32 cellular contexts compared by ENCODE assay signal in genomic region chr17:9878791-9879525, GRCh38. TPM values are rescaled to one million over a fixed set of nuclear protein-coding genes. Genes with fewer than 3 reads are reported as not detected.
DNase-seq lines count a peak whose midpoint lies in the region; FAIRE-seq and TF ChIP-seq lines count a peak whose summit lies in the region.
"Had no signal": no experiment of that assay in that cellular context is flagged by ENCODE, and none has a peak within 500 bp of the region (broad histone marks: within the 10 kb centered on the region; RNA-seq: fewer than 3 reads in every experiment).

No MANE protein-coding gene starts in this region.

- H3K4me3 ChIP-seq in breast epithelium (no peak overlapping the region), fibroblast of lung (replicated peaks in 1 of 4; ENCODE audit: control extremely low read depth in 1 of 4, insufficient read depth in 1 of 4, low read depth in 3 of 4, low read length in 4 of 4) (no peak overlapping the region), small intestine (ENCODE audit: low read depth in 1 of 2, low read length in 2 of 2) (no peak overlapping the region)
- H3K4me3 ChIP-seq: testis had no signal

- CTCF ChIA-PET in MCF 10A (lab: Yijun Ruan, JAX): interaction anchor here (0.6 to 1.0 kb wide), 3 partner anchors 11 to 150 kb away, joined by 4 to 6 read pairs (median 5); no protein-coding TSS in a partner anchor

- H3K4me1 ChIP-seq in breast epithelium: no peaks in the 10 kb centered on the region
- H3K4me1 ChIP-seq in fibroblast of lung (ENCODE audit: control insufficient read depth, extremely low read depth, insufficient read depth, low read length): no peaks in the 10 kb centered on the region
- H3K4me1 ChIP-seq in small intestine (ENCODE audit: control insufficient read depth in 2 of 2, insufficient read depth in 1 of 2, low read depth in 1 of 2, low read length in 1 of 2): no peaks in the 10 kb centered on the region
- H3K4me1 ChIP-seq: BE2C, testis had no signal

- H3K4me3 Mint-ChIP-seq in MCF 10A (ENCODE audit: unreplicated experiment) (no peak overlapping the region), chondrocyte (ENCODE audit: unreplicated experiment) (no peak overlapping the region)
- H3K4me3 Mint-ChIP-seq: activated T-cell treated with anti-CD3 and anti-CD28 coated beads, Interleukin-2, amount 50 U/mL, for 24 hours; neural crest cell; stimulated activated naive B cell treated with anti-CD40 and anti-IgM and Interleukin-4, amounts not matched to agents 10 μg/mL and 1 μg/mL and 100 μg/mL, for 72 hours had no signal

- intact Hi-C loops in MCF 10A (cut with micrococcal nuclease): no loop called here
- intact Hi-C loops in breast epithelium (cut with DNase I; ENCODE audit: low total_unique reads): no loop called here

- H3K9me3 ChIP-seq in breast epithelium (peaks cover 6 to 17% of the 10 kb centered on the region in 2 donors), fibroblast of lung (ENCODE audit: control insufficient read depth, insufficient read depth, low read depth, low read length) (no peaks in the 10 kb centered on the region), small intestine (ENCODE audit: control insufficient read depth, low read depth) (no peaks in the 10 kb centered on the region)
- H3K9me3 ChIP-seq: BE2C, testis had no signal

- H3K27ac Mint-ChIP-seq in MCF 10A (ENCODE audit: low read depth, unreplicated experiment) (no peak overlapping the region), chondrocyte (ENCODE audit: unreplicated experiment) (no peak overlapping the region)
- H3K27ac Mint-ChIP-seq: activated T-cell treated with anti-CD3 and anti-CD28 coated beads, Interleukin-2, amount 50 U/mL, for 24 hours; progenitor cell of endocrine pancreas; stimulated activated naive B cell treated with anti-CD40 and anti-IgM and Interleukin-4, amounts not matched to agents 10 μg/mL and 1 μg/mL and 100 μg/mL, for 72 hours had no signal

- no peaks in the 10 kb centered on the region for H3K79me2 ChIP-seq in fibroblast of lung (ENCODE audit: control insufficient read depth, insufficient read depth, low read length)

- TF ChIP-seq CTCF in MCF 10A (IDR thresholded peaks at IDR 0.05; ENCODE audit: unreplicated experiment) (no peak), breast epithelium (IDR thresholded peaks at IDR 0.05) (no peak), fibroblast of lung (conservative IDR thresholded peaks at IDR 0.05 in 1 of 2, IDR thresholded peaks at IDR 0.05 in 1 of 2; ENCODE audit: low read depth in 1 of 2, low read length in 2 of 2) (no peak), GM13977 (IDR thresholded peaks at IDR 0.05; ENCODE audit: extremely low read depth, insufficient read depth, missing control alignments) (no peak), chondrocyte (IDR thresholded peaks at IDR 0.05) (no peak)

- H3K4me1 Mint-ChIP-seq in MCF 10A (ENCODE audit: insufficient read depth, unreplicated experiment) (peaks cover 4% of the 10 kb centered on the region), chondrocyte (ENCODE audit: low read depth) (peaks cover 44% of the 10 kb centered on the region)
- H3K4me1 Mint-ChIP-seq: neural crest cell had no signal

- DNase-seq in MCF 10A (ENCODE audit: unreplicated experiment) (peak; percentile 45), breast epithelium (ENCODE audit: low spot score in 2 of 2) (no peak), RCC 7860 (ENCODE audit: low spot score) (peak; percentile 13), fibroblast of lung (ENCODE audit: low read depth in 2 of 2) (peak; percentile 35 to 77), GM13977 (ENCODE audit: low spot score) (no peak), small intestine (no peak), NCI-H1417 (lab: John Stamatoyannopoulos, UW) (no peak), chondrocyte (ENCODE audit: low spot score) (no peak)
- DNase-seq: activated CD4-positive, alpha-beta T cell treated with anti-CD3 and anti-CD28 coated beads for 1 hour; activated naive CD4-positive, alpha-beta T cell treated with Interleukin-2 at 50 U/mL for 16 hours; activated T-cell treated with anti-CD3 and anti-CD28 coated beads, Interleukin-2, amount 50 U/mL, for 24 hours; BE2C; COR-L47; DND-41; effector CD4-positive, alpha-beta T cell; hippocampal formation; Kasumi-1; NCI-H1417 treated with DMSO at 0.1 percent for 48 hours; NCI-H510A treated with DMSO at 0.1 percent for 48 hours; NK-92 treated with Interleukin-12 subunit alpha and Interleukin-12 subunit beta, amount 100 ng/mL, for 24 hours; stimulated activated naive B cell treated with anti-CD40 and anti-IgM and Interleukin-4, amounts not matched to agents 10 μg/mL and 1 μg/mL and 100 μg/mL, for 72 hours; SW 1271; testis had no signal

- no peak overlapping the region for H3K9ac ChIP-seq in fibroblast of lung (ENCODE audit: insufficient read depth, low read length)

- H3K36me3 ChIP-seq in breast epithelium (no peaks in the 10 kb centered on the region), fibroblast of lung (ENCODE audit: control insufficient read depth, insufficient read depth, low read length) (no peaks in the 10 kb centered on the region), small intestine (ENCODE audit: control insufficient read depth in 2 of 2, insufficient read depth in 2 of 2, low read length in 2 of 2) (no peaks in the 10 kb centered on the region)
- H3K36me3 ChIP-seq: BE2C had no signal

- WGBS in small intestine, 3 donors: 83 to 87% (median 87%) methylated on average over 8 of the region's 8 CpGs

- no peaks in the 10 kb centered on the region for H4K20me1 ChIP-seq in fibroblast of lung (ENCODE audit: control insufficient read depth, extremely low read depth, insufficient read depth, low read length)

- POLR2A ChIA-PET in MCF 10A (lab: Yijun Ruan, JAX): interaction anchor here (0.6 kb wide), 1 partner anchor 147 kb away, joined by 3 read pairs; no protein-coding TSS in a partner anchor

- H3K27ac ChIP-seq in breast epithelium (no peak overlapping the region), fibroblast of lung (ENCODE audit: insufficient read depth, low read length) (no peak overlapping the region), small intestine (ENCODE audit: low read depth in 1 of 2, low read length in 1 of 2) (no peak overlapping the region)
- H3K27ac ChIP-seq: 22Rv1, testis had no signal

- TF ChIP-seq POLR2A in breast epithelium (IDR thresholded peaks at IDR 0.05): no peak

- H3K36me3 Mint-ChIP-seq in MCF 10A (ENCODE audit: insufficient read depth, unreplicated experiment) (no peaks in the 10 kb centered on the region), chondrocyte (ENCODE audit: low read depth) (peaks cover 13% of the 10 kb centered on the region)

- no peaks in the 10 kb centered on the region for H3K27me3 Mint-ChIP-seq in MCF 10A (ENCODE audit: insufficient read depth, unreplicated experiment)
- H3K27me3 Mint-ChIP-seq in chondrocyte (ENCODE audit: low read depth): no peaks in the 10 kb centered on the region
- H3K27me3 Mint-ChIP-seq: progenitor cell of endocrine pancreas had no signal

- BruUV-seq in MCF 10A (replicated peaks; lab: Mats Ljungman, UMichigan): no TSS peak

- no peak overlapping the region for H2AFZ ChIP-seq in fibroblast of lung (ENCODE audit: low read length)

- FAIRE-seq in RCC 7860 (lab: Jason Lieb, UNC) (peak; percentile 75), small intestine (lab: Jason Lieb, UNC) (no peak)
- FAIRE-seq: frontal cortex, TTC549 had no signal

- in situ Hi-C loops in GM13977 (cut with MboI; ENCODE audit: low pct_unique_long_range_greater_than_20kb, low sequenced_read_pairs, unreplicated experiment): no loop called here

- H3K9me3 Mint-ChIP-seq in MCF 10A (ENCODE audit: unreplicated experiment) (peaks cover 10% of the 10 kb centered on the region), chondrocyte (ENCODE audit: low read depth) (peaks cover 23% of the 10 kb centered on the region)

- H3K27me3 ChIP-seq in breast epithelium (no peaks in the 10 kb centered on the region), fibroblast of lung (ENCODE audit: control insufficient read depth, insufficient read depth, low read length) (no peaks in the 10 kb centered on the region), small intestine (ENCODE audit: control insufficient read depth in 2 of 2, insufficient read depth in 2 of 2, low read length in 2 of 2) (no peaks in the 10 kb centered on the region)
- H3K27me3 ChIP-seq: BE2C, testis had no signal

- H3K4me2 ChIP-seq in fibroblast of lung (ENCODE audit: extremely low read depth, insufficient read depth, low read length): no peak overlapping the region

RNA-seq across cellular contexts. Expression of gene RCVRN, which starts 26.1 kb away (rescaled TPM):
- not detected in 2 replicates for total RNA-seq in MCF 10A (2022)
- total RNA-seq in breast epithelium: under 1 TPM; 0.15 to 0.66 (median 0.32) TPM
- total RNA-seq in fibroblast of lung: not detected in 2 replicates
- not detected in 2 replicates for polyA plus RNA-seq in fibroblast of lung
- polyA plus RNA-seq in fibroblast of lung (2012): not detected in 2 replicates
- not detected in 2 replicates for polyA minus RNA-seq in fibroblast of lung (ENCODE audit: low replicate concordance)
- under 1 TPM in 1 of 3 donors, not detected in 2; 0.12 TPM for polyA plus RNA-seq in small intestine
- total RNA-seq in chondrocyte: not detected in 3 replicates
- total RNA-seq: epithelial cell of proximal tubule, progenitor cell of endocrine pancreas, Right ventricle myocardium inferior had no signal

RNA-seq across cellular contexts. Expression of gene GLP2R, which starts 53.2 kb away (rescaled TPM):
- total RNA-seq in MCF 10A (2022) (0.09 TPM in 1 of 2 replicates, not detected in the other), breast epithelium (1 to 10 TPM; 2.0 to 4.2 (median 3.7) TPM), fibroblast of lung (not detected in 2 replicates), chondrocyte (2.2 to 5.4 TPM (median 2.3 TPM) in 3 replicates)
- polyA plus RNA-seq in fibroblast of lung (not detected in 2 replicates), small intestine (1 to 10 TPM in 2 of 3 donors, under 1 TPM in 1; 0.67 to 3.5 (median 3.3) TPM)
- not detected in 2 replicates for polyA plus RNA-seq in fibroblast of lung (2012)
- not detected in 2 replicates for polyA minus RNA-seq in fibroblast of lung (ENCODE audit: low replicate concordance)
- total RNA-seq: frontal cortex, neural crest cell, progenitor cell of endocrine pancreas had no signal

RNA-seq across cellular contexts. Expression of gene GSG1L2, which starts 57.1 kb away (rescaled TPM):
- total RNA-seq in MCF 10A (2022): not detected in 2 replicates
- total RNA-seq in breast epithelium: not detected
- not detected in 2 replicates for total RNA-seq in fibroblast of lung
- polyA plus RNA-seq in fibroblast of lung: not detected in 2 replicates
- not detected in 2 replicates for polyA plus RNA-seq in fibroblast of lung (2012)
- not detected in 2 replicates for polyA minus RNA-seq in fibroblast of lung (ENCODE audit: low replicate concordance)
- polyA plus RNA-seq in small intestine: not detected
- not detected in 3 replicates for total RNA-seq in chondrocyte
- total RNA-seq: cerebellum, epithelial cell of proximal tubule, frontal cortex, lower leg skin, neural crest cell, progenitor cell of endocrine pancreas, Right ventricle myocardium inferior had no signal

Comparison
In these comparisons a context has a peak if more than half of its experiments do, and no peak if none do; other contexts are left out.
1. DNase-seq: peak in MCF 10A (single experiment), RCC 7860 (single experiment) and fibroblast of lung (2 of 2); none in breast epithelium (0 of 2), GM13977 (single experiment), small intestine (single experiment), NCI-H1417 (0 of 3) and chondrocyte (single experiment).